In genomic region chr17:79074121-79074649, GRCh38 we compare ENCODE assay signal across 8 cellular contexts. TPM values are rescaled to one million over a fixed set of nuclear protein-coding genes. Genes with fewer than 3 reads are reported as not detected.
DNase-seq lines count a peak whose midpoint lies in the region; ATAC-seq and TF ChIP-seq lines count a peak whose summit lies in the region.
"Not testable (repeated sequence)": the region's sequence is repeated elsewhere in the genome, so short reads cannot be mapped to it uniquely, and the experiment has no call there.

No MANE protein-coding gene starts in this region.

- TF ChIP-seq CTCF in MM.1S (IDR thresholded peaks at IDR 0.05; ENCODE audit: low read length); brain microvascular endothelial cell (IDR thresholded peaks at IDR 0.05; ENCODE audit: low read depth, low read length, missing control alignments); fibroblast of mammary gland (conservative IDR thresholded peaks at IDR 0.05; ENCODE audit: control insufficient read depth, insufficient read depth, low read depth, low read length); progenitor cell of endocrine pancreas (IDR thresholded peaks at IDR 0.05; ENCODE audit: unreplicated experiment); thoracic aorta (IDR thresholded peaks at IDR 0.05): not testable (repeated sequence)

- not testable (repeated sequence) for H2BK120ac ChIP-seq in mesenchymal stem cell (ENCODE audit: low read depth, low read length)

- H3F3A ChIP-seq in MM.1S (ENCODE audit: insufficient read depth, low read length): not testable (repeated sequence)

- H3K4me2 ChIP-seq in MM.1S (ENCODE audit: low read depth, low read length) (peak overlapping the region; percentile 78; the same call in 1 of the 2 replicates), mesenchymal stem cell (ENCODE audit: low read length, poor library complexity, severe bottlenecking) (peak overlapping the region; percentile 37)

- H3K4ac ChIP-seq in mesenchymal stem cell (ENCODE audit: low read depth in 1 of 2, low read length in 2 of 2): not testable (repeated sequence)

- H3K4me3 ChIP-seq in CD4-positive, alpha-beta memory T cell (ENCODE audit: low read length in 2 of 2): peak overlapping the region; percentile 23 to 68
- H3K4me3 ChIP-seq in MM.1S (ENCODE audit: low read length): not testable (repeated sequence)
- peak overlapping the region; percentile 26 for H3K4me3 ChIP-seq in brain microvascular endothelial cell (ENCODE audit: low read depth, low read length)
- peak overlapping the region; percentile 29 for H3K4me3 ChIP-seq in fibroblast of mammary gland (ENCODE audit: control insufficient read depth, low read depth, low read length)
- H3K4me3 ChIP-seq in mesenchymal stem cell (ENCODE audit: insufficient read depth in 1 of 2, low read depth in 1 of 2, low read length in 2 of 2): peak overlapping the region in 1 of 2 experiments; percentile 73
- peak overlapping the region; percentile 93 for H3K4me3 ChIP-seq in thoracic aorta

- H3K27ac Mint-ChIP-seq in CD4-positive, alpha-beta memory T cell: peak overlapping the region; percentile 47 to 89 (median 84)
- H3K27ac Mint-ChIP-seq in activated CD4-positive, alpha-beta memory T cell treated with anti-CD3 and anti-CD28 coated beads, Interleukin-2, amount 10 ng/mL, durations not matched to agents 7 days and 5 days; progenitor cell of endocrine pancreas: not testable (repeated sequence)

- intact Hi-C loops in CD4-positive, alpha-beta memory T cell (cut with micrococcal nuclease): not testable (repeated sequence)

- not testable (repeated sequence) for H4K20me1 ChIP-seq in MM.1S (ENCODE audit: insufficient read depth, low read length)

- not testable (repeated sequence) for H2AFZ ChIP-seq in MM.1S (ENCODE audit: low read length); mesenchymal stem cell (ENCODE audit: low read depth, low read length)

- H3K9me3 ChIP-seq in CD4-positive, alpha-beta memory T cell (ENCODE audit: control insufficient read depth in 1 of 2, low read length in 2 of 2); MM.1S (replicated peaks; ENCODE audit: insufficient read depth, low read length); mesenchymal stem cell (ENCODE audit: control insufficient read depth, low read length); thoracic aorta: not testable (repeated sequence)

- H3K27me3 ChIP-seq in CD4-positive, alpha-beta memory T cell (ENCODE audit: insufficient read depth, low read length); brain microvascular endothelial cell (replicated peaks); mesenchymal stem cell (ENCODE audit: control insufficient read depth in 1 of 2, insufficient read depth in 1 of 2, low read length in 2 of 2); thoracic aorta (replicated peaks; ENCODE audit: insufficient read depth): not testable (repeated sequence)
- peaks cover 37% of the 10 kb centered on the region for H3K27me3 ChIP-seq in MM.1S (replicated peaks; ENCODE audit: insufficient read depth, low read length)

- not testable (repeated sequence) for H3K79me1 ChIP-seq in mesenchymal stem cell (replicated peaks; ENCODE audit: low read length, poor library complexity, severe bottlenecking)

- not testable (repeated sequence) for H2BK15ac ChIP-seq in mesenchymal stem cell (ENCODE audit: low read depth, poor library complexity, severe bottlenecking)

- H3K4me3 Mint-ChIP-seq in CD4-positive, alpha-beta memory T cell: peak overlapping the region; percentile 82 to 88 (median 86)
- peak overlapping the region; percentile 66 for H3K4me3 Mint-ChIP-seq in activated CD4-positive, alpha-beta memory T cell treated with anti-CD3 and anti-CD28 coated beads, Interleukin-2, amount 10 ng/mL, durations not matched to agents 7 days and 5 days
- H3K4me3 Mint-ChIP-seq in progenitor cell of endocrine pancreas (ENCODE audit: low read depth): peak overlapping the region; percentile 61

- not testable (repeated sequence) for H3K9me3 Mint-ChIP-seq in CD4-positive, alpha-beta memory T cell; activated CD4-positive, alpha-beta memory T cell treated with anti-CD3 and anti-CD28 coated beads, Interleukin-2, amount 10 ng/mL, durations not matched to agents 7 days and 5 days; progenitor cell of endocrine pancreas (ENCODE audit: low read depth)

- peaks cover 8 to 30% (median 14%) of the 10 kb centered on the region in 4 donors for H3K4me1 Mint-ChIP-seq in CD4-positive, alpha-beta memory T cell
- H3K4me1 Mint-ChIP-seq in activated CD4-positive, alpha-beta memory T cell treated with anti-CD3 and anti-CD28 coated beads, Interleukin-2, amount 10 ng/mL, durations not matched to agents 7 days and 5 days; progenitor cell of endocrine pancreas (ENCODE audit: low read depth): not testable (repeated sequence)

- CTCF ChIA-PET in CD4-positive, alpha-beta memory T cell (lab: Charles Lee; ENCODE audit: partially characterized antibody): interaction anchor here (0.8 to 2.9 kb wide), 8 partner anchors 8 to 318 kb away, joined by 3 to 15 read pairs (median 4); no protein-coding TSS in a partner anchor
- CTCF ChIA-PET in activated CD4-positive, alpha-beta memory T cell treated with anti-CD3 and anti-CD28 coated beads, Interleukin-2, amount 10 ng/mL, durations not matched to agents 7 days and 5 days (lab: Charles Lee): interaction anchor here (0.7 to 2.4 kb wide), 5 partner anchors 9 to 318 kb away, joined by 4 to 12 read pairs (median 4); no protein-coding TSS in a partner anchor

- not testable (repeated sequence) for DNase-seq in CD4-positive, alpha-beta memory T cell; MM.1S; activated CD4-positive, alpha-beta memory T cell treated with anti-CD3 and anti-CD28 coated beads, Interleukin-2, amount 10 ng/mL, durations not matched to agents 7 days and 5 days; brain microvascular endothelial cell; fibroblast of mammary gland (ENCODE audit: low read depth); mesenchymal stem cell; progenitor cell of endocrine pancreas (ENCODE audit: low spot score, unreplicated experiment); thoracic aorta (ENCODE audit: low spot score)

- H3K14ac ChIP-seq in mesenchymal stem cell (ENCODE audit: low read length in 2 of 2): not testable (repeated sequence)

- not testable (repeated sequence) for H3K9ac ChIP-seq in MM.1S (ENCODE audit: low read length)
- peak overlapping the region; percentile 41 for H3K9ac ChIP-seq in mesenchymal stem cell (ENCODE audit: low read length)

- H3K18ac ChIP-seq in mesenchymal stem cell (ENCODE audit: low read depth in 1 of 2, low read length in 2 of 2): not testable (repeated sequence)

- not testable (repeated sequence) for H3K79me2 ChIP-seq in MM.1S (ENCODE audit: low read length)

- peaks cover 24% of the 10 kb centered on the region for H3K4me1 ChIP-seq in CD4-positive, alpha-beta memory T cell (ENCODE audit: insufficient read depth, low read length)
- not testable (repeated sequence) for H3K4me1 ChIP-seq in MM.1S (ENCODE audit: low read length)
- H3K4me1 ChIP-seq in mesenchymal stem cell (ENCODE audit: control insufficient read depth, insufficient read depth, low read depth, low read length) (peaks cover 12% of the 10 kb centered on the region), thoracic aorta (ENCODE audit: control insufficient read depth in 1 of 2, low read depth in 2 of 2) (peaks cover 11 to 28% of the 10 kb centered on the region in 2 donors)

- H2BK12ac ChIP-seq in mesenchymal stem cell (ENCODE audit: low read length in 2 of 2): not testable (repeated sequence)

- ATAC-seq in thoracic aorta (ENCODE audit: insufficient number of reproducible peaks, low FRiP score, low read depth): not testable (repeated sequence)

- H3K23ac ChIP-seq in mesenchymal stem cell (ENCODE audit: low read length in 2 of 2): not testable (repeated sequence)

- in situ Hi-C loops in brain microvascular endothelial cell (cut with HindIII; ENCODE audit: low pct_ligation_motif_present, low sequenced_read_pairs): not testable (repeated sequence)

- peaks cover 3 to 24% of the 10 kb centered on the region in 2 donors for H3K36me3 Mint-ChIP-seq in CD4-positive, alpha-beta memory T cell
- H3K36me3 Mint-ChIP-seq in activated CD4-positive, alpha-beta memory T cell treated with anti-CD3 and anti-CD28 coated beads, Interleukin-2, amount 10 ng/mL, durations not matched to agents 7 days and 5 days (ENCODE audit: low read depth); progenitor cell of endocrine pancreas (ENCODE audit: insufficient read depth): not testable (repeated sequence)

- not testable (repeated sequence) for H4K91ac ChIP-seq in mesenchymal stem cell (ENCODE audit: low read length)

- peak overlapping the region; percentile 27 for H4K8ac ChIP-seq in mesenchymal stem cell (ENCODE audit: low read length)

- not testable (repeated sequence) for H2AK5ac ChIP-seq in mesenchymal stem cell (ENCODE audit: low read length, severe bottlenecking)

- H3K36me3 ChIP-seq in CD4-positive, alpha-beta memory T cell (ENCODE audit: insufficient read depth, low read length); MM.1S (replicated peaks; ENCODE audit: insufficient read depth, low read length); brain microvascular endothelial cell (replicated peaks); thoracic aorta: not testable (repeated sequence)
- H3K36me3 ChIP-seq in mesenchymal stem cell (ENCODE audit: control insufficient read depth in 1 of 2, insufficient read depth in 2 of 2, low read depth in 1 of 2, low read length in 2 of 2): peaks cover 6 to 15% of the 10 kb centered on the region in 2 experiments

- H3K27ac ChIP-seq in CD4-positive, alpha-beta memory T cell (ENCODE audit: low read depth, low read length); MM.1S (ENCODE audit: low read length); brain microvascular endothelial cell; mesenchymal stem cell (ENCODE audit: low read length, poor library complexity, severe bottlenecking): not testable (repeated sequence)
- peak overlapping the region; percentile 67 to 76 for H3K27ac ChIP-seq in thoracic aorta

- not testable (repeated sequence) for H3K9me2 ChIP-seq in MM.1S (replicated peaks; ENCODE audit: insufficient read depth, low read length)

- POLR2A ChIA-PET in CD4-positive, alpha-beta memory T cell (lab: Charles Lee; ENCODE audit: partially characterized antibody): interaction anchor here (0.6 to 1.6 kb wide), 3 partner anchors 10 to 1931 kb away, joined by 3 to 5 read pairs (median 3); partner anchors contain the start of gene CANT1
- POLR2A ChIA-PET in activated CD4-positive, alpha-beta memory T cell treated with anti-CD3 and anti-CD28 coated beads, Interleukin-2, amount 10 ng/mL, durations not matched to agents 7 days and 5 days (lab: Charles Lee): interaction anchor here (0.8 to 1.3 kb wide), 5 partner anchors 9 to 64 kb away, joined by 3 to 5 read pairs (median 4); partner anchors contain the start of gene CANT1

- WGBS in mesenchymal stem cell: 81% methylated on average over 22 of the region's 22 CpGs

- not testable (repeated sequence) for H2BK5ac ChIP-seq in mesenchymal stem cell (ENCODE audit: low read depth, low read length, poor library complexity, severe bottlenecking)

- not testable (repeated sequence) for H3K27me3 Mint-ChIP-seq in CD4-positive, alpha-beta memory T cell; activated CD4-positive, alpha-beta memory T cell treated with anti-CD3 and anti-CD28 coated beads, Interleukin-2, amount 10 ng/mL, durations not matched to agents 7 days and 5 days; progenitor cell of endocrine pancreas

RNA-seq across cellular contexts. Expression of gene ENGASE, which starts 0.4 kb away (rescaled TPM):
- 100 to 1,000 TPM; 148 to 150 TPM for total RNA-seq in CD4-positive, alpha-beta memory T cell
- polyA plus RNA-seq in CD4-positive, alpha-beta memory T cell: 1 to 10 TPM; 2.7 to 3.3 TPM
- total RNA-seq in activated CD4-positive, alpha-beta memory T cell treated with anti-CD3 and anti-CD28 coated beads, Interleukin-2, amount 10 ng/mL, durations not matched to agents 7 days and 5 days: 10 to 100 TPM; 28.5 to 28.9 TPM
- polyA plus RNA-seq in mesenchymal stem cell (2013, experiment 1 of 2): 6.9 TPM
- polyA plus RNA-seq in mesenchymal stem cell (2013, experiment 2 of 2): 5.8 TPM
- total RNA-seq in progenitor cell of endocrine pancreas: 50.9 and 52.4 TPM in 2 replicates
- total RNA-seq in thoracic aorta: 10 to 100 TPM; 50.0 to 75.9 TPM

RNA-seq across cellular contexts. Expression of gene C1QTNF1, which starts 50.2 kb away (rescaled TPM):
- total RNA-seq in CD4-positive, alpha-beta memory T cell: not detected
- polyA plus RNA-seq in CD4-positive, alpha-beta memory T cell: not detected
- total RNA-seq in activated CD4-positive, alpha-beta memory T cell treated with anti-CD3 and anti-CD28 coated beads, Interleukin-2, amount 10 ng/mL, durations not matched to agents 7 days and 5 days: not detected
- 11.9 TPM for polyA plus RNA-seq in mesenchymal stem cell (2013, experiment 1 of 2)
- polyA plus RNA-seq in mesenchymal stem cell (2013, experiment 2 of 2): 13.6 TPM
- total RNA-seq in progenitor cell of endocrine pancreas (0.67 and 2.0 TPM in 2 replicates), thoracic aorta (100 to 1,000 TPM; 445 to 518 TPM)

Comparison
In these comparisons a context has a peak if more than half of its experiments do, and no peak if none do; other contexts are left out.
1. RNA of gene C1QTNF1, which starts 50.2 kb away (total RNA-seq): 445 to 518 TPM in thoracic aorta; 0.67 to 2.0 TPM in progenitor cell of endocrine pancreas, not detected in CD4-positive, alpha-beta memory T cell and not detected in activated CD4-positive, alpha-beta memory T cell treated with anti-CD3 and anti-CD28 coated beads, Interleukin-2, amount 10 ng/mL, durations not matched to agents 7 days and 5 days; every median in the first group is over 100 times any median in the second.
2. Peak in every context shown above with its lines, with median percentiles within 50 percentile points of each other: H3K4me3 Mint-ChIP-seq.